Comparison of ENCODE assay signal across 38 cellular contexts in genomic region chr6:65059568-65059967, GRCh38.
"Had no signal": no experiment of that assay in that cellular context is flagged by ENCODE, and none has a peak within 500 bp of the region (broad histone marks: within the 10 kb centered on the region; RNA-seq: fewer than 3 reads in every experiment).

No MANE protein-coding gene starts in this region.

- H3K27me3 ChIP-seq: adrenal gland, ascending aorta, body of pancreas, brain microvascular endothelial cell, breast epithelium, cardiac muscle cell had no signal

- H3K9me3 Mint-ChIP-seq: activated naive CD8-positive, alpha-beta T cell treated with anti-CD3 and anti-CD28 coated beads for 36 hours; activated naive CD8-positive, alpha-beta T cell treated with anti-CD3 and anti-CD28 coated beads, Interleukin-2, amount 50 U/mL, for 24 hours; activated T-helper 1 cell treated with anti-CD3 and anti-CD28 coated beads, Interleukin-12 subunit alpha, Interleukin-12 subunit beta, Interleukin-2, Interleukin-4 antibody, amounts not matched to agents 30 ng/mL and 10 ng/mL and 1 ng/mL, durations not matched to agents 14 hours and 24 hours and 36 hours had no signal

- H3K4me1 Mint-ChIP-seq: activated naive CD4-positive, alpha-beta T cell treated with anti-CD3 and anti-CD28 coated beads, Interleukin-2, amount 10 ng/mL, durations not matched to agents 7 days and 5 days; activated naive CD4-positive, alpha-beta T cell treated with anti-CD3 and anti-CD28 coated beads, Interleukin-2, amount 50 U/mL, for 24 hours; activated naive CD8-positive, alpha-beta T cell treated with anti-CD3 and anti-CD28 coated beads for 36 hours; activated naive CD8-positive, alpha-beta T cell treated with anti-CD3 and anti-CD28 coated beads, Interleukin-2, amount 10 ng/mL, durations not matched to agents 7 days and 5 days; activated naive CD8-positive, alpha-beta T cell treated with anti-CD3 and anti-CD28 coated beads, Interleukin-2, amount 50 U/mL, for 24 hours; activated T-helper 17 cell treated with anti-CD3 and anti-CD28 coated beads, Interleukin-2, amount 50 U/mL, for 72 hours; brain; central memory CD8-positive, alpha-beta T cell had no signal

- H3K4me3 ChIP-seq: adrenal gland, ascending aorta, body of pancreas, breast epithelium, cardiac muscle cell had no signal

- H3K4me3 Mint-ChIP-seq: activated naive CD4-positive, alpha-beta T cell treated with anti-CD3 and anti-CD28 coated beads for 36 hours; activated naive CD4-positive, alpha-beta T cell treated with anti-CD3 and anti-CD28 coated beads, Interleukin-2, amount 10 ng/mL, durations not matched to agents 7 days and 5 days; activated naive CD4-positive, alpha-beta T cell treated with anti-CD3 and anti-CD28 coated beads, Interleukin-2, amount 50 U/mL, for 24 hours; activated naive CD8-positive, alpha-beta T cell; activated naive CD8-positive, alpha-beta T cell treated with anti-CD3 and anti-CD28 coated beads for 36 hours; activated naive CD8-positive, alpha-beta T cell treated with anti-CD3 and anti-CD28 coated beads, Interleukin-2, amount 10 ng/mL, durations not matched to agents 7 days and 5 days; activated naive CD8-positive, alpha-beta T cell treated with anti-CD3 and anti-CD28 coated beads, Interleukin-2, amount 50 U/mL, for 24 hours; activated T-cell treated with anti-CD3 and anti-CD28 coated beads, Interleukin-2, amount 50 U/mL, for 24 hours; activated T-cell treated with anti-CD3 and anti-CD28 coated beads, Interleukin-2, amount 50 U/mL, for 4 hours; activated T-cell treated with anti-CD3 and anti-CD28 coated beads, Interleukin-2, amount 50 U/mL, for 72 hours; activated T-helper 1 cell treated with anti-CD3 and anti-CD28 coated beads, Interleukin-12 subunit alpha, Interleukin-12 subunit beta, Interleukin-2, Interleukin-4 antibody, amounts not matched to agents 30 ng/mL and 10 ng/mL and 1 ng/mL, durations not matched to agents 14 hours and 24 hours and 36 hours; activated T-helper 17 cell treated with anti-CD3 and anti-CD28 coated beads, Interleukin-2, amount 50 U/mL, for 72 hours; brain; central memory CD8-positive, alpha-beta T cell had no signal

- DNase-seq: activated effector memory CD4-positive, alpha-beta T cell treated with anti-CD3 and anti-CD28 coated beads, Interleukin-2, amount 50 U/mL, for 16 hours; activated effector memory CD4-positive, alpha-beta T cell treated with Interleukin-2 at 50 U/mL for 16 hours; activated gamma-delta T cell; activated gamma-delta T cell treated with Interleukin-2 at 50 U/mL for 16 hours; activated naive CD4-positive, alpha-beta T cell; activated naive CD4-positive, alpha-beta T cell treated with anti-CD3 and anti-CD28 coated beads for 36 hours; activated naive CD4-positive, alpha-beta T cell treated with anti-CD3 and anti-CD28 coated beads, Interleukin-2, amount 10 ng/mL, durations not matched to agents 7 days and 5 days; activated naive CD4-positive, alpha-beta T cell treated with anti-CD3 and anti-CD28 coated beads, Interleukin-2, amount 50 U/mL, for 16 hours; activated naive CD4-positive, alpha-beta T cell treated with Interleukin-2 at 50 U/mL for 16 hours; activated naive CD8-positive, alpha-beta T cell treated with anti-CD3 and anti-CD28 coated beads for 36 hours; activated naive CD8-positive, alpha-beta T cell treated with anti-CD3 and anti-CD28 coated beads, Interleukin-2, amount 10 ng/mL, durations not matched to agents 7 days and 5 days; activated naive CD8-positive, alpha-beta T cell treated with anti-CD3 and anti-CD28 coated beads, Interleukin-2, amount 50 U/mL, for 24 hours; activated T-cell treated with anti-CD3 and anti-CD28 coated beads, Interleukin-2, amount 50 U/mL, for 1 hour; activated T-cell treated with anti-CD3 and anti-CD28 coated beads, Interleukin-2, amount 50 U/mL, for 24 hours; activated T-cell treated with anti-CD3 and anti-CD28 coated beads, Interleukin-2, amount 50 U/mL, for 4 hours; activated T-cell treated with anti-CD3 and anti-CD28 coated beads, Interleukin-2, amount 50 U/mL, for 48 hours; activated T-cell treated with anti-CD3 and anti-CD28 coated beads, Interleukin-2, amount 50 U/mL, for 72 hours; adrenal gland; amniotic stem cell; amygdala; anterior cingulate cortex; aorta; body of pancreas; brain microvascular endothelial cell; caudate nucleus; central memory CD4-positive, alpha-beta T cell; cerebellar nuclear complex had no signal

- H3K4me1 ChIP-seq: adrenal gland, ascending aorta, body of pancreas, breast epithelium had no signal

- H3K27me3 Mint-ChIP-seq: activated naive CD4-positive, alpha-beta T cell treated with anti-CD3 and anti-CD28 coated beads, Interleukin-2, amount 10 ng/mL, durations not matched to agents 7 days and 5 days; activated naive CD4-positive, alpha-beta T cell treated with anti-CD3 and anti-CD28 coated beads, Interleukin-2, amount 50 U/mL, for 24 hours; activated naive CD8-positive, alpha-beta T cell; activated naive CD8-positive, alpha-beta T cell treated with anti-CD3 and anti-CD28 coated beads for 36 hours; activated naive CD8-positive, alpha-beta T cell treated with anti-CD3 and anti-CD28 coated beads, Interleukin-2, amount 10 ng/mL, durations not matched to agents 7 days and 5 days; activated naive CD8-positive, alpha-beta T cell treated with anti-CD3 and anti-CD28 coated beads, Interleukin-2, amount 50 U/mL, for 24 hours; activated T-cell treated with anti-CD3 and anti-CD28 coated beads, Interleukin-2, amount 50 U/mL, for 24 hours; activated T-helper 17 cell treated with anti-CD3 and anti-CD28 coated beads, Interleukin-2, amount 50 U/mL, for 72 hours; central memory CD8-positive, alpha-beta T cell had no signal

- H3K9me3 ChIP-seq: adrenal gland, ascending aorta, body of pancreas, breast epithelium had no signal

- H3K27ac ChIP-seq: adrenal gland, ascending aorta, body of pancreas, brain microvascular endothelial cell, breast epithelium, cardiac muscle cell had no signal

- H3K36me3 Mint-ChIP-seq: activated naive CD4-positive, alpha-beta T cell treated with anti-CD3 and anti-CD28 coated beads, Interleukin-2, amount 10 ng/mL, durations not matched to agents 7 days and 5 days; activated naive CD4-positive, alpha-beta T cell treated with anti-CD3 and anti-CD28 coated beads, Interleukin-2, amount 50 U/mL, for 24 hours; activated naive CD4-positive, alpha-beta T cell treated with anti-CD3 and anti-CD28 coated beads, Interleukin-2, amount 50 U/mL, for 72 hours; activated naive CD8-positive, alpha-beta T cell; activated naive CD8-positive, alpha-beta T cell treated with anti-CD3 and anti-CD28 coated beads for 36 hours; activated naive CD8-positive, alpha-beta T cell treated with anti-CD3 and anti-CD28 coated beads, Interleukin-2, amount 10 ng/mL, durations not matched to agents 7 days and 5 days; brain had no signal

- H3K27ac Mint-ChIP-seq: activated naive CD4-positive, alpha-beta T cell treated with anti-CD3 and anti-CD28 coated beads for 36 hours; activated naive CD4-positive, alpha-beta T cell treated with anti-CD3 and anti-CD28 coated beads, Interleukin-2, amount 10 ng/mL, durations not matched to agents 7 days and 5 days; activated naive CD4-positive, alpha-beta T cell treated with anti-CD3 and anti-CD28 coated beads, Interleukin-2, amount 50 U/mL, for 24 hours; activated naive CD4-positive, alpha-beta T cell treated with anti-CD3 and anti-CD28 coated beads, Interleukin-2, amount 50 U/mL, for 72 hours; activated naive CD8-positive, alpha-beta T cell; activated naive CD8-positive, alpha-beta T cell treated with anti-CD3 and anti-CD28 coated beads for 36 hours; activated naive CD8-positive, alpha-beta T cell treated with anti-CD3 and anti-CD28 coated beads, Interleukin-2, amount 10 ng/mL, durations not matched to agents 7 days and 5 days; activated naive CD8-positive, alpha-beta T cell treated with anti-CD3 and anti-CD28 coated beads, Interleukin-2, amount 50 U/mL, for 24 hours; activated T-cell treated with anti-CD3 and anti-CD28 coated beads, Interleukin-2, amount 50 U/mL, for 24 hours; activated T-cell treated with anti-CD3 and anti-CD28 coated beads, Interleukin-2, amount 50 U/mL, for 72 hours; activated T-helper 1 cell treated with anti-CD3 and anti-CD28 coated beads, Interleukin-12 subunit alpha, Interleukin-12 subunit beta, Interleukin-2, Interleukin-4 antibody, amounts not matched to agents 30 ng/mL and 10 ng/mL and 1 ng/mL, durations not matched to agents 14 hours and 24 hours and 36 hours; activated T-helper 17 cell treated with anti-CD3 and anti-CD28 coated beads, Interleukin-2, amount 50 U/mL, for 72 hours; activated T-helper 2 cell treated with anti-CD3 and anti-CD28 coated beads, Interferon-gamma antibody, Interleukin-2, Interleukin-4, amounts not matched to agents 10 μg/mL and 5 μg/mL and 100 μg/mL, durations not matched to agents 14 hours and 24 hours and 36 hours; brain had no signal

- H3K36me3 ChIP-seq: adrenal gland, ascending aorta, brain microvascular endothelial cell, breast epithelium, cardiac muscle cell had no signal

- ATAC-seq: activated naive CD4-positive, alpha-beta T cell treated with anti-CD3 and anti-CD28 coated beads, Interleukin-2, amount 50 U/mL, for 72 hours; activated naive CD8-positive, alpha-beta T cell treated with anti-CD3 and anti-CD28 coated beads, Interleukin-2, amount 50 U/mL, for 24 hours; activated T-cell treated with anti-CD3 and anti-CD28 coated beads, Interleukin-2, amount 50 U/mL, for 4 hours; activated T-cell treated with anti-CD3 and anti-CD28 coated beads, Interleukin-2, amount 50 U/mL, for 72 hours; activated T-helper 17 cell treated with anti-CD3 and anti-CD28 coated beads, Interleukin-2, amount 50 U/mL, for 72 hours; body of pancreas had no signal
